ENCODE assay signal across 8 cellular contexts in the genomic region with DNA sequence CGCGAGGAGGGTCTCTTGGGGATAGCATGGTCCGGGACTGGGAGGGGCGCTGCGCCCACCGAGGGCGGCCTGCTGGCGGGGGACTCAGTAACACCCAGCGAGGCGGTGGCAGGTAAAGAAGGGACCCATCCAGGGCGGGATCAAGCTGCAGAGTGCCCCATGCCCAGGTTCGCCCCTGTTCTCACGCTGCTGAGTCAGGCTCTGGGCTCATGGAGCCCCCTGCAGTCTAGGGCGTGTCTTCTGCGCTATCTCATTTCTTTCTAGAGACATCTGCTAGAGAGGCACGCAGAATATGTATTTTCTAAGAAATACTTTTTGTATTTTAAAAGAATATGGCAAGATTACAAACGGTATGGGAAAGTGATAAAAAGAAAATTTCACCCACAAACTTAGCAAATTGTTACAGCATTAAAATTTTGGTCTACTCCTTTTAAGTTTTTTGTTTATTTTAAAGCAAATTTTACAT.
A peak's percentile ranks its signal among the peaks of the same experiment; 100 is the strongest.
DNase-seq lines count a peak whose midpoint lies in the region; ATAC-seq and TF ChIP-seq lines count a peak whose summit lies in the region.

No MANE protein-coding gene starts in this region.

- H3K27ac ChIP-seq in substantia nigra (ENCODE audit: low read depth, low read length, poor library complexity, severe bottlenecking): peak overlapping the region; percentile 57

- H3K9me3 Mint-ChIP-seq in central memory CD8-positive, alpha-beta T cell: no peaks in the 10 kb centered on the region

- H3K4me3 Mint-ChIP-seq in central memory CD8-positive, alpha-beta T cell: peak overlapping the region; percentile 74

- no peak for DNase-seq in AG09309 (ENCODE audit: low read depth)
- DNase-seq in NOMO-1 treated with DMSO at 0.1 percent for 48 hours (lab: John Stamatoyannopoulos, UW; ENCODE audit: unreplicated experiment): peak; percentile 30
- DNase-seq in central memory CD8-positive, alpha-beta T cell (ENCODE audit: low spot score in 2 of 2): no peak
- DNase-seq in left kidney (ENCODE audit: low read depth, low spot score): peak; percentile 73
- peak in 21 of 49 donors; percentile 8 to 79 (median 38) for DNase-seq in substantia nigra (lab: John Stamatoyannopoulos, UW)
- DNase-seq in activated CD4-positive, alpha-beta T cell treated with anti-CD3 and anti-CD28 coated beads, Interleukin-2, amount 50 U/mL, for 48 hours: no peak

- H3K27me3 Mint-ChIP-seq in central memory CD8-positive, alpha-beta T cell: peaks cover 60% of the 10 kb centered on the region

- peaks cover 17% of the 10 kb centered on the region for H3K4me1 Mint-ChIP-seq in central memory CD8-positive, alpha-beta T cell

- TF ChIP-seq CTCF in AG09309 (IDR thresholded peaks at IDR 0.05; ENCODE audit: control insufficient read depth, insufficient read depth, low read depth, low read length, missing control alignments): peak; percentile 19

- H3K4me3 ChIP-seq in AG09309 (ENCODE audit: control insufficient read depth, low read depth, low read length): peak overlapping the region; percentile 76

- ATAC-seq in GM18502 (IDR thresholded peaks at IDR 0.05; ENCODE audit: poor library complexity, unreplicated experiment): peak; percentile 65
- ATAC-seq in HG03097 (IDR thresholded peaks at IDR 0.05; ENCODE audit: low FRiP score, unreplicated experiment): peak; percentile 54
- ATAC-seq in central memory CD8-positive, alpha-beta T cell (replicated peaks; ENCODE audit: extremely low read depth, poor library complexity, severe bottlenecking): peak; percentile 33

- H3K36me3 Mint-ChIP-seq in central memory CD8-positive, alpha-beta T cell (ENCODE audit: insufficient read depth): no peaks in the 10 kb centered on the region

- H3K27ac Mint-ChIP-seq in central memory CD8-positive, alpha-beta T cell (ENCODE audit: low read depth): no peak overlapping the region

Comparison
In these comparisons a context has a peak if more than half of its experiments do, and no peak if none do; other contexts are left out.
1. DNase-seq: peak in NOMO-1 treated with DMSO at 0.1 percent for 48 hours (single experiment) and left kidney (single experiment); none in AG09309 (single experiment), central memory CD8-positive, alpha-beta T cell (0 of 2) and activated CD4-positive, alpha-beta T cell treated with anti-CD3 and anti-CD28 coated beads, Interleukin-2, amount 50 U/mL, for 48 hours (0 of 2).
2. Peak in every context shown above with its lines, with median percentiles within 50 percentile points of each other: ATAC-seq.